8 cellular contexts compared by ENCODE assay signal in genomic region chr1:1000357-1001056, GRCh38. TPM values are rescaled to one million over a fixed set of nuclear protein-coding genes. Genes with fewer than 3 reads are reported as not detected.
DNase-seq lines count a peak whose midpoint lies in the region; ATAC-seq and TF ChIP-seq lines count a peak whose summit lies in the region.

No MANE protein-coding gene starts in this region.

- no peak for TF ChIP-seq CTCF in fibroblast of lung (conservative IDR thresholded peaks at IDR 0.05 in 1 of 2, IDR thresholded peaks at IDR 0.05 in 1 of 2; ENCODE audit: low read depth in 1 of 2, low read length in 2 of 2)
- peak; percentile 19 for TF ChIP-seq CTCF in neural cell (IDR thresholded peaks at IDR 0.05; ENCODE audit: poor library complexity, severe bottlenecking)
- no peak for TF ChIP-seq CTCF in testis (IDR thresholded peaks at IDR 0.05)

- H3K4me1 ChIP-seq in BLaER1, result peaks cover 76% of the 10 kb centered on the region
- peaks cover 32% of the 10 kb centered on the region for H3K4me1 ChIP-seq in NT2/D1 (ENCODE audit: insufficient read depth, insufficient read length)
- H3K4me1 ChIP-seq in fibroblast of lung (ENCODE audit: control insufficient read depth, extremely low read depth, insufficient read depth, low read length), result peaks cover 2% of the 10 kb centered on the region
- peaks cover 19% of the 10 kb centered on the region for H3K4me1 ChIP-seq in testis

- peak overlapping the region; percentile 88 for H3K4me2 ChIP-seq in BLaER1
- H3K4me2 ChIP-seq in fibroblast of lung (ENCODE audit: extremely low read depth, insufficient read depth, low read length), result peak overlapping the region; percentile 63
- H3K4me2 ChIP-seq in neural cell (ENCODE audit: low read length), result peak overlapping the region; percentile 98

- H3K36me3 ChIP-seq in BLaER1, result no peaks in the 10 kb centered on the region
- H3K36me3 ChIP-seq in NT2/D1 (ENCODE audit: insufficient read depth, insufficient read length, low read length), result peaks cover 11% of the 10 kb centered on the region
- no peaks in the 10 kb centered on the region for H3K36me3 ChIP-seq in fibroblast of lung (ENCODE audit: control insufficient read depth, insufficient read depth, low read length)
- no peaks in the 10 kb centered on the region for H3K36me3 ChIP-seq in neural cell (ENCODE audit: insufficient read depth, low read length)
- H3K36me3 ChIP-seq in testis (ENCODE audit: low read depth, missing control alignments), result no peaks in the 10 kb centered on the region

- ATAC-seq in GM21825 (IDR thresholded peaks at IDR 0.05; ENCODE audit: unreplicated experiment), result peak; percentile 14
- ATAC-seq in GM19452 (IDR thresholded peaks at IDR 0.05; ENCODE audit: unreplicated experiment), result no peak

- peak overlapping the region; percentile 70 for H3K4me3 ChIP-seq in BLaER1
- H3K4me3 ChIP-seq in NT2/D1 (ENCODE audit: insufficient read length, low read depth), result peak overlapping the region; percentile 66
- peak overlapping the region; percentile 25 to 61 (median 44) for H3K4me3 ChIP-seq in fibroblast of lung (replicated peaks in 1 of 4; ENCODE audit: control extremely low read depth in 1 of 4, insufficient read depth in 1 of 4, low read depth in 3 of 4, low read length in 4 of 4)
- peak overlapping the region; percentile 91 for H3K4me3 ChIP-seq in neural cell (ENCODE audit: low read length)
- H3K4me3 ChIP-seq in testis, result peak overlapping the region; percentile 56 to 64

- H3K79me2 ChIP-seq in fibroblast of lung (ENCODE audit: control insufficient read depth, insufficient read depth, low read length), result no peaks in the 10 kb centered on the region
- peaks cover 4% of the 10 kb centered on the region for H3K79me2 ChIP-seq in neural cell (replicated peaks; ENCODE audit: insufficient read depth, low read length)

- H3K9me3 ChIP-seq in BLaER1 (no peaks in the 10 kb centered on the region), NT2/D1 (ENCODE audit: insufficient read depth, low read length) (no peaks in the 10 kb centered on the region), fibroblast of lung (ENCODE audit: control insufficient read depth, insufficient read depth, low read depth, low read length) (no peaks in the 10 kb centered on the region), neural cell (ENCODE audit: low read length) (no peaks in the 10 kb centered on the region), testis (no peaks in the 10 kb centered on the region)

- H3K27ac ChIP-seq in BLaER1, result peak overlapping the region; percentile 55; the same call in 1 of the 2 replicates
- peak overlapping the region; percentile 67 for H3K27ac ChIP-seq in fibroblast of lung (ENCODE audit: insufficient read depth, low read length)
- H3K27ac ChIP-seq in neural cell (ENCODE audit: low read length), result peak overlapping the region; percentile 98
- peak overlapping the region; percentile 87 to 89 for H3K27ac ChIP-seq in testis

- H4K20me1 ChIP-seq in BLaER1, result peaks cover 65% of the 10 kb centered on the region
- no peaks in the 10 kb centered on the region for H4K20me1 ChIP-seq in fibroblast of lung (ENCODE audit: control insufficient read depth, extremely low read depth, insufficient read depth, low read length)
- no peaks in the 10 kb centered on the region for H4K20me1 ChIP-seq in neural cell (ENCODE audit: insufficient read depth)

- peak overlapping the region; percentile 65 for H3K9ac ChIP-seq in BLaER1
- H3K9ac ChIP-seq in NT2/D1 (ENCODE audit: insufficient read length, low read depth), result peak overlapping the region; percentile 94
- H3K9ac ChIP-seq in fibroblast of lung (ENCODE audit: insufficient read depth, low read length), result peak overlapping the region; percentile 89
- H3K9ac ChIP-seq in neural cell (ENCODE audit: low read length), result peak overlapping the region; percentile 98

- H2AFZ ChIP-seq in fibroblast of lung (ENCODE audit: low read length) (no peak overlapping the region), neural cell (ENCODE audit: low read depth, low read length) (no peak overlapping the region)

- DNase-seq in NT2/D1 (ENCODE audit: low read depth, low spot score), result peak; percentile 33
- peak; percentile 38 for DNase-seq in activated effector memory CD4-positive, alpha-beta T cell treated with Interleukin-2 at 50 U/mL for 16 hours
- DNase-seq in fibroblast of lung (ENCODE audit: low read depth in 2 of 2), result peak; percentile 77 to 88
- DNase-seq in testis, result peak; percentile 70

- peak; percentile 67 for TF ChIP-seq EP300 in neural cell (conservative IDR thresholded peaks at IDR 0.05; ENCODE audit: poor library complexity, severe bottlenecking)

- WGBS in testis, 2 donors, result 0 to 1% methylated on average over 11 to 31 of the region's 75 CpGs

- no peak for TF ChIP-seq POLR2A in testis (IDR thresholded peaks at IDR 0.05)

- H3K27me3 ChIP-seq in BLaER1 (peaks cover 91% of the 10 kb centered on the region), NT2/D1 (ENCODE audit: insufficient read depth, insufficient read length) (no peaks in the 10 kb centered on the region), fibroblast of lung (ENCODE audit: control insufficient read depth, insufficient read depth, low read length) (peaks cover 13% of the 10 kb centered on the region), neural cell (ENCODE audit: insufficient read depth, low read depth, low read length) (no peaks in the 10 kb centered on the region), testis (no peaks in the 10 kb centered on the region)

- no peak for TF ChIP-seq RAD21 in neural cell (conservative IDR thresholded peaks at IDR 0.05)

- no peaks in the 10 kb centered on the region for H3K9me2 ChIP-seq in neural cell (ENCODE audit: insufficient read depth, low read length)

- no peaks in the 10 kb centered on the region for H3F3A ChIP-seq in neural cell (ENCODE audit: insufficient read depth, low read length, poor library complexity, severe bottlenecking)

- intact Hi-C loops in testis (cut with DNase I; ENCODE audit: low total_unique reads), result loop anchor here (10.0 kb wide), 1 partner anchor 64 kb away; no protein-coding TSS in a partner anchor

TF ChIP-seq in neural cell, 6 proteins besides CTCF, POLR2A, EP300 and RAD21 (continues in another document):
- TF ChIP-seq POLR2AphosphoS5 (IDR thresholded peaks at IDR 0.05) (peak; percentile 92), SMC3 (conservative IDR thresholded peaks at IDR 0.05; ENCODE audit: poor library complexity) (no peak), MXI1 (conservative IDR thresholded peaks at IDR 0.05; ENCODE audit: poor library complexity, severe bottlenecking) (peak; percentile 84), TAF1 (IDR thresholded peaks at IDR 0.05; ENCODE audit: low read depth) (no peak), EZH2 (IDR thresholded peaks at IDR 0.05; ENCODE audit: borderline replicate concordance, insufficient read depth, low read length, poor library complexity, severe bottlenecking) (no peak)

RNA-seq across cellular contexts. Expression of gene HES4, which starts 0.6 kb away (rescaled TPM):
- total RNA-seq in fibroblast of lung (1.5 and 2.0 TPM in 2 replicates), testis (10 to 100 TPM; 26.4 to 27.5 TPM)
- polyA plus RNA-seq in fibroblast of lung (0.10 and 0.49 TPM in 2 replicates), neural cell (196 and 204 TPM in 2 replicates), testis (ENCODE audit: insufficient read depth, low read depth, low replicate concordance) (2.3 TPM)
- 0.20 and 0.99 TPM in 2 replicates for polyA plus RNA-seq in fibroblast of lung (2012)
- polyA minus RNA-seq in fibroblast of lung (ENCODE audit: low replicate concordance) (0.39 TPM in 1 of 2 replicates, not detected in the other), neural cell (24.3 and 24.4 TPM in 2 replicates)

RNA-seq across cellular contexts. Expression of gene ISG15, which starts 12.8 kb away (rescaled TPM):
- total RNA-seq in fibroblast of lung (74.7 and 93.3 TPM in 2 replicates), testis (10 to 100 TPM; 22.8 to 24.0 TPM)
- polyA plus RNA-seq in fibroblast of lung (18.4 and 24.2 TPM in 2 replicates), neural cell (3.0 and 8.0 TPM in 2 replicates), testis (ENCODE audit: insufficient read depth, low read depth, low replicate concordance) (16.6 TPM)
- 62.6 and 69.5 TPM in 2 replicates for polyA plus RNA-seq in fibroblast of lung (2012)
- polyA minus RNA-seq in fibroblast of lung (ENCODE audit: low replicate concordance) (12.9 and 31.1 TPM in 2 replicates), neural cell (1.9 and 4.9 TPM in 2 replicates)

RNA-seq across cellular contexts. Expression of gene PERM1, which starts 18.6 kb away (rescaled TPM):
- total RNA-seq in fibroblast of lung (0.17 TPM in 1 of 2 replicates, not detected in the other), testis (1 to 10 TPM; 3.2 to 4.9 TPM)
- polyA plus RNA-seq in fibroblast of lung (0.03 TPM in 1 of 2 replicates, not detected in the other), neural cell (not detected in 2 replicates), testis (ENCODE audit: insufficient read depth, low read depth, low replicate concordance) (0.65 TPM)
- 0.48 and 0.58 TPM in 2 replicates for polyA plus RNA-seq in fibroblast of lung (2012)
- polyA minus RNA-seq in fibroblast of lung (ENCODE audit: low replicate concordance) (not detected in 2 replicates), neural cell (not detected in 2 replicates)

RNA-seq across cellular contexts. Expression of gene AGRN, which starts 19.4 kb away (rescaled TPM):
- total RNA-seq in fibroblast of lung, result 38.3 and 50.9 TPM in 2 replicates
- 15.6 and 20.7 TPM in 2 replicates for polyA plus RNA-seq in fibroblast of lung
- polyA plus RNA-seq in fibroblast of lung (2012), result 43.3 and 61.1 TPM in 2 replicates
- 28.0 and 70.5 TPM in 2 replicates for polyA minus RNA-seq in fibroblast of lung (ENCODE audit: low replicate concordance)
- 104 and 106 TPM in 2 replicates for polyA plus RNA-seq in neural cell
- polyA minus RNA-seq in neural cell, result 131 and 169 TPM in 2 replicates
- 100 to 1,000 TPM in 1 of 2 donors, 10 to 100 TPM in 1; 99.4 to 108 TPM for total RNA-seq in testis
- polyA plus RNA-seq in testis (ENCODE audit: insufficient read depth, low read depth, low replicate concordance), result 48.9 TPM

RNA-seq across cellular contexts. Expression of gene PLEKHN1, which starts 34.2 kb away (rescaled TPM):
- total RNA-seq in fibroblast of lung (under 0.01 and 0.17 TPM in 2 replicates), testis (under 1 TPM; 0.47 to 0.56 TPM)
- polyA plus RNA-seq in fibroblast of lung (0.41 and 0.44 TPM in 2 replicates), neural cell (0.28 and 1.1 TPM in 2 replicates), testis (ENCODE audit: insufficient read depth, low read depth, low replicate concordance) (0.21 TPM)
- 0.98 and 1.5 TPM in 2 replicates for polyA plus RNA-seq in fibroblast of lung (2012)
- polyA minus RNA-seq in fibroblast of lung (ENCODE audit: low replicate concordance) (0.35 and 2.3 TPM in 2 replicates), neural cell (not detected in 2 replicates)

Comparison
In these comparisons a context has a peak if more than half of its experiments do, and no peak if none do; other contexts are left out.
1. RNA of gene HES4, which starts 0.6 kb away (polyA plus RNA-seq): 196 to 204 TPM in neural cell; 2.3 TPM in testis (single experiment) and 0.10 to 0.99 TPM in fibroblast of lung; every median in the first group is over 10 times any median in the second.
2. Peak in every context shown above with its lines, with median percentiles within 50 percentile points of each other: H3K27ac ChIP-seq, H3K4me2 ChIP-seq, H3K4me3 ChIP-seq, H3K9ac ChIP-seq and DNase-seq.